ENCODE assay signal across 21 cellular contexts in genomic region chr1:87887095-87887494, GRCh38.
"Had no signal": no experiment of that assay in that cellular context is flagged by ENCODE, and none has a peak within 500 bp of the region (broad histone marks: within the 10 kb centered on the region; RNA-seq: fewer than 3 reads in every experiment).

No MANE protein-coding gene starts in this region.

- H3K4me3 ChIP-seq: colonic mucosa, lung, mucosa of descending colon, neural progenitor cell, right lobe of liver, thoracic aorta, transverse colon, upper lobe of right lung, vagina had no signal

- H3K4me1 ChIP-seq: colonic mucosa, neural progenitor cell, parathyroid adenoma, right lobe of liver, upper lobe of right lung, vagina had no signal

- H3K36me3 ChIP-seq: colonic mucosa, neural progenitor cell, right lobe of liver, thoracic aorta, transverse colon, upper lobe of right lung, vagina had no signal

- H3K9ac ChIP-seq: neural progenitor cell, parathyroid adenoma had no signal

- DNase-seq: colonic mucosa; effector CD8-positive, alpha-beta T cell; endodermal cell; left ventricle myocardium superior; mucosa of descending colon; naive B cell; right lobe of liver; stimulated activated CD4-positive, alpha-beta T cell treated with anti-CD3 and anti-CD28 coated beads, Interleukin-15, amount 100 ng/mL, for 24 hours; stimulated activated CD4-positive, alpha-beta T cell treated with anti-CD3 and anti-CD28 coated beads, Interleukin-2, amount 100 ng/mL, for 48 hours; stimulated activated naive B cell treated with anti-CD40 and anti-IgM and Interleukin-4, amounts not matched to agents 10 μg/mL and 1 μg/mL and 100 μg/mL, for 72 hours; transverse colon; upper lobe of right lung had no signal

- H2AFZ ChIP-seq: neural progenitor cell, parathyroid adenoma had no signal

- H3K79me2 ChIP-seq: parathyroid adenoma had no signal

- H3K4me2 ChIP-seq: neural progenitor cell had no signal

- H3K27ac ChIP-seq: colonic mucosa, epithelial cell of prostate, foreskin keratinocyte, neural progenitor cell, parathyroid adenoma, right lobe of liver, thoracic aorta, upper lobe of right lung, vagina had no signal

- FAIRE-seq: keratinocyte, small intestine had no signal

- H3K9me3 ChIP-seq: colonic mucosa, mucosa of descending colon, right lobe of liver, thoracic aorta, transverse colon, upper lobe of right lung, vagina had no signal

- H3K27me3 ChIP-seq: colonic mucosa, foreskin keratinocyte, neural progenitor cell, right lobe of liver, transverse colon, upper lobe of right lung, vagina had no signal
